8 cellular contexts compared by ENCODE assay signal in the genomic region with DNA sequence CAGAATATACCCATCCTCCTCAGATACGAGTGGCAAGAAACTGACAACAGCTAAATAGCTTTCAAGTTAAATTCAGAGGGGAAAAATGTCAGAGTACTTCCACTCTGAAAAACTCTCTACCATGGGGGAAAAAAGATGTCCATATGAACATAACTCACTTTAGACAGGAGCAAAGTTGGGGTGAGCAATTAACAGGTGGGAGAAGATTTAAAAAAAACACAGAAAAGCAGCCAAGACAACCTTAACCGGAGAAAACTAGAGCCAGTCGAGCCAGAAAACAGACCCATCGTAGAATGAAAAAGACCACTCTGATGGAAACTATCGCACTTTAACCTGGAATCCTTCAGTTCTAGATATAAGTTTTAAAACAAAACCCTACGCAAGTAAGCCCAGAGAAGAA. TPM values are rescaled to one million over a fixed set of nuclear protein-coding genes. Genes with fewer than 3 reads are reported as not detected.
DNase-seq lines count a peak whose midpoint lies in the region; ATAC-seq, FAIRE-seq and TF ChIP-seq lines count a peak whose summit lies in the region.

No MANE protein-coding gene starts in this region.

- H2BK5ac ChIP-seq in H9 (ENCODE audit: insufficient read length, low read length) = no peak overlapping the region

- H3K79me2 ChIP-seq in H9 (ENCODE audit: insufficient read depth, low read length) (peaks cover 5% of the 10 kb centered on the region; the same call in 1 of the 2 replicates), hepatocyte (peaks cover 51% of the 10 kb centered on the region)

- H2AFZ ChIP-seq in H9 (ENCODE audit: low read length) (no peak overlapping the region), hepatocyte (peak overlapping the region; percentile 53)

- H4K8ac ChIP-seq in H9 (replicated peaks; ENCODE audit: insufficient read length, low read depth, low read length) = no peak overlapping the region

- DNase-seq in H9 (no peak), activated B cell treated with CpG ODN at 0.5 μM for 24 hours (no peak), hepatocyte (ENCODE audit: low spot score) (no peak), small intestine (no peak), NCI-H1048 (lab: John Stamatoyannopoulos, UW) (no peak), NCI-H187 treated with DMSO at 0.1 percent for 48 hours (lab: John Stamatoyannopoulos, UW) (no peak), G401 (ENCODE audit: low spot score) (no peak), NCI-H146 (lab: John Stamatoyannopoulos, UW) (no peak)

- H3K9me3 Mint-ChIP-seq in H9 (no peaks in the 10 kb centered on the region), activated B cell treated with CpG ODN at 0.5 μM for 24 hours (no peaks in the 10 kb centered on the region)

- H3K4me1 Mint-ChIP-seq in H9 = peaks cover 4 to 8% of the 10 kb centered on the region in 2 experiments; a peak in 3 of 4 replicates
- H3K4me1 Mint-ChIP-seq in activated B cell treated with CpG ODN at 0.5 μM for 24 hours = peaks cover 43% of the 10 kb centered on the region

- H2BK20ac ChIP-seq in H9 (ENCODE audit: low read depth, low read length, poor library complexity, severe bottlenecking) = no peak overlapping the region

- no peak overlapping the region for H2AK5ac ChIP-seq in H9 (ENCODE audit: insufficient read length, low read length)

- H3K56ac ChIP-seq in H9 (ENCODE audit: insufficient read length, low read depth, low read length) = no peak overlapping the region

- no peaks in the 10 kb centered on the region for H3K9me2 ChIP-seq in hepatocyte (replicated peaks; ENCODE audit: insufficient read depth)

- intact Hi-C loops in activated B cell treated with CpG ODN at 0.5 μM for 24 hours (cut with micrococcal nuclease) = loop anchor here (1.0 to 10.0 kb wide), 6 partner anchors 14 to 1580 kb away; a partner anchor contains a TSS

- H3K9me3 ChIP-seq in H9 (ENCODE audit: control insufficient read depth, low read depth, low read length) = no peaks in the 10 kb centered on the region
- H3K9me3 ChIP-seq in hepatocyte (ENCODE audit: low read depth) = no peaks in the 10 kb centered on the region
- no peaks in the 10 kb centered on the region for H3K9me3 ChIP-seq in small intestine (ENCODE audit: control insufficient read depth, low read depth)

- no CpG with 5 or more reads among the region's 6 CpGs for WGBS in H9 (ENCODE audit: extremely low coverage, insufficient read length, low lambda C conversion rate)
- 10% methylated on average over 6 of the region's 6 CpGs for WGBS in hepatocyte (ENCODE audit: low lambda C conversion rate, missing lambda C conversion rate)
- 0 to 4% (median 1%) methylated on average over 6 of the region's 6 CpGs for WGBS in small intestine, 3 donors

- H3K27ac Mint-ChIP-seq in H9 = peak overlapping the region; percentile 63 to 94 (median 80)
- H3K27ac Mint-ChIP-seq in activated B cell treated with CpG ODN at 0.5 μM for 24 hours = peak overlapping the region; percentile 84

- POLR2A ChIA-PET in activated B cell treated with CpG ODN at 0.5 μM for 24 hours (lab: Charles Lee) = interaction anchor here (1.1 to 1.5 kb wide), 7 partner anchors 11 to 369 kb away, joined by 3 to 8 read pairs (median 4); a partner anchor contains a TSS

- TF ChIP-seq CTCF in H9 (conservative IDR thresholded peaks at IDR 0.05) (no peak), activated B cell treated with CpG ODN at 0.5 μM for 24 hours (IDR thresholded peaks at IDR 0.05) (no peak), hepatocyte (IDR thresholded peaks at IDR 0.05; ENCODE audit: poor library complexity) (no peak)

- H3T11ph ChIP-seq in H9 (ENCODE audit: low read length) = no peak overlapping the region

- H3K4me3 ChIP-seq in hepatocyte (peak overlapping the region; percentile 41), small intestine (ENCODE audit: low read depth in 1 of 2, low read length in 2 of 2) (peak overlapping the region; percentile 78 to 92)

- in situ Hi-C loops in G401 (cut with HindIII; ENCODE audit: low sequenced_read_pairs) = no loop called here

- no peak overlapping the region for H3K14ac ChIP-seq in H9 (ENCODE audit: insufficient read depth, low read length)

- H3K23me2 ChIP-seq in H9 (ENCODE audit: insufficient read length, low read depth, low read length, poor library complexity, severe bottlenecking) = peaks cover 2% of the 10 kb centered on the region

- H3K27me3 ChIP-seq in H9 (ENCODE audit: insufficient read depth, low read length) = no peaks in the 10 kb centered on the region
- no peaks in the 10 kb centered on the region for H3K27me3 ChIP-seq in hepatocyte
- no peaks in the 10 kb centered on the region for H3K27me3 ChIP-seq in small intestine (ENCODE audit: control insufficient read depth in 2 of 2, insufficient read depth in 2 of 2, low read length in 2 of 2)

- H2BK120ac ChIP-seq in H9 (ENCODE audit: low read depth, low read length, poor library complexity, severe bottlenecking) = no peak overlapping the region

- H3K36me3 Mint-ChIP-seq in H9 (ENCODE audit: insufficient read depth in 1 of 3, low read depth in 3 of 3) (peaks cover 23 to 41% (median 40%) of the 10 kb centered on the region in 3 experiments), activated B cell treated with CpG ODN at 0.5 μM for 24 hours (ENCODE audit: low read depth) (peaks cover 36% of the 10 kb centered on the region)

- CTCF ChIA-PET in activated B cell treated with CpG ODN at 0.5 μM for 24 hours (lab: Charles Lee) = no interaction called here

- no peaks in the 10 kb centered on the region for H3K27me3 Mint-ChIP-seq in H9 (ENCODE audit: low read depth)
- no peaks in the 10 kb centered on the region for H3K27me3 Mint-ChIP-seq in activated B cell treated with CpG ODN at 0.5 μM for 24 hours

- no peak overlapping the region for H3K18ac ChIP-seq in H9 (ENCODE audit: insufficient read length, low read depth, low read length)

- H3K4ac ChIP-seq in H9 (ENCODE audit: low read depth, low read length) = no peak overlapping the region

- no peak overlapping the region for H3K23ac ChIP-seq in H9 (ENCODE audit: insufficient read length, low read depth, low read length)

- H3K27ac ChIP-seq in H9 (ENCODE audit: insufficient read length, low read depth, low read length) = no peak overlapping the region
- H3K27ac ChIP-seq in hepatocyte = peak overlapping the region; percentile 76
- H3K27ac ChIP-seq in small intestine (ENCODE audit: low read depth in 1 of 2, low read length in 1 of 2) = peak overlapping the region; percentile 93

- no peak overlapping the region for H2BK12ac ChIP-seq in H9 (ENCODE audit: insufficient read length, low read depth, low read length)

- H3K4me3 Mint-ChIP-seq in H9 (peak overlapping the region; percentile 85 to 86), activated B cell treated with CpG ODN at 0.5 μM for 24 hours (peak overlapping the region; percentile 90)

- no peak overlapping the region for H4K91ac ChIP-seq in H9 (ENCODE audit: insufficient read length, low read depth, low read length)

- no peak for FAIRE-seq in small intestine (lab: Jason Lieb, UNC)

- no peak overlapping the region for H2BK15ac ChIP-seq in H9 (ENCODE audit: low read depth, low read length)

- H4K5ac ChIP-seq in H9 (ENCODE audit: insufficient read length, low read depth, low read length) = no peak overlapping the region

- H3K4me1 ChIP-seq in H9 (ENCODE audit: insufficient read depth, low read length) (no peaks in the 10 kb centered on the region), hepatocyte (ENCODE audit: insufficient read depth) (peaks cover 12% of the 10 kb centered on the region), small intestine (ENCODE audit: control insufficient read depth in 2 of 2, insufficient read depth in 1 of 2, low read depth in 1 of 2, low read length in 1 of 2) (peaks cover 0 to 7% of the 10 kb centered on the region in 2 donors)

- peak overlapping the region; percentile 60 for H3K9ac ChIP-seq in H9 (ENCODE audit: extremely low read depth, insufficient read length, low read length)

- H3K4me2 ChIP-seq in H9 (ENCODE audit: insufficient read depth, insufficient read length, low read length) = peak overlapping the region; percentile 83
- peak overlapping the region; percentile 76 for H3K4me2 ChIP-seq in hepatocyte

- H4K20me1 ChIP-seq in H9 (ENCODE audit: control insufficient read depth, insufficient read depth, insufficient read length) = no peaks in the 10 kb centered on the region
- no peaks in the 10 kb centered on the region for H4K20me1 ChIP-seq in hepatocyte (ENCODE audit: insufficient read depth, poor library complexity, severe bottlenecking)

- no peaks in the 10 kb centered on the region for H3K36me3 ChIP-seq in hepatocyte (replicated peaks; ENCODE audit: insufficient read depth, low read depth)
- H3K36me3 ChIP-seq in small intestine (ENCODE audit: control insufficient read depth in 2 of 2, insufficient read depth in 2 of 2, low read length in 2 of 2) = peaks cover 7 to 10% of the 10 kb centered on the region in 2 donors

- no peak for ATAC-seq in activated B cell treated with CpG ODN at 0.5 μM for 24 hours (ENCODE audit: low read depth)

- peaks cover 8% of the 10 kb centered on the region for H3K79me1 ChIP-seq in H9 (ENCODE audit: insufficient read depth, low read depth, low read length, poor library complexity, severe bottlenecking)

RNA-seq across cellular contexts. Expression of a gene that starts 0.8 kb away (rescaled TPM):
- total RNA-seq in H9 (2021) (51.0 and 51.7 TPM in 2 replicates), activated B cell treated with CpG ODN at 0.5 μM for 24 hours (48.4 and 50.3 TPM in 2 replicates), hepatocyte (12.4 and 15.1 TPM in 2 replicates)
- polyA plus RNA-seq in hepatocyte (18.6 and 20.0 TPM in 2 replicates), small intestine (10 to 100 TPM; 11.1 to 14.3 (median 12.1) TPM)
- total RNA-seq in G401 (2014; rRNA removed; shearing (Covaris generic)) = 24.0 and 31.5 TPM in 2 replicates

RNA-seq across cellular contexts. Expression of a gene that starts 33.4 kb away (rescaled TPM):
- total RNA-seq in H9 (2021) = 0.31 TPM in 1 of 2 replicates, not detected in the other
- total RNA-seq in activated B cell treated with CpG ODN at 0.5 μM for 24 hours = 2.0 and 2.8 TPM in 2 replicates
- total RNA-seq in hepatocyte = 1.9 and 4.6 TPM in 2 replicates
- polyA plus RNA-seq in hepatocyte = 3.1 and 4.3 TPM in 2 replicates
- polyA plus RNA-seq in small intestine = 1 to 10 TPM in 2 of 3 donors, not detected in 1; 5.6 to 5.7 TPM
- total RNA-seq in G401 (2014; rRNA removed; shearing (Covaris generic)) = not detected in 2 replicates

RNA-seq across cellular contexts. Expression of a gene that starts 39.4 kb away (rescaled TPM):
- total RNA-seq in H9 (2021) (126 and 132 TPM in 2 replicates), activated B cell treated with CpG ODN at 0.5 μM for 24 hours (112 and 115 TPM in 2 replicates), hepatocyte (60.5 and 70.8 TPM in 2 replicates)
- polyA plus RNA-seq in hepatocyte (116 and 136 TPM in 2 replicates), small intestine (100 to 1,000 TPM in 1 of 3 donors, 10 to 100 TPM in 2; 85.4 to 102 (median 99.1) TPM)
- 72.8 and 112 TPM in 2 replicates for total RNA-seq in G401 (2014; rRNA removed; shearing (Covaris generic))

RNA-seq across cellular contexts. Expression of a gene that starts 45.4 kb away (rescaled TPM):
- total RNA-seq in H9 (2021) (72.8 and 75.8 TPM in 2 replicates), activated B cell treated with CpG ODN at 0.5 μM for 24 hours (42.4 and 44.3 TPM in 2 replicates), hepatocyte (19.5 and 20.9 TPM in 2 replicates)
- polyA plus RNA-seq in hepatocyte (20.9 and 23.5 TPM in 2 replicates), small intestine (10 to 100 TPM; 15.1 to 16.4 (median 15.2) TPM)
- total RNA-seq in G401 (2014; rRNA removed; shearing (Covaris generic)) = 33.0 and 35.3 TPM in 2 replicates

RNA-seq across cellular contexts. Expression of a gene that starts 45.6 kb away (rescaled TPM):
- total RNA-seq in H9 (2021) = 52.3 and 55.3 TPM in 2 replicates
- 40.5 and 45.4 TPM in 2 replicates for total RNA-seq in activated B cell treated with CpG ODN at 0.5 μM for 24 hours
- 41.5 and 47.2 TPM in 2 replicates for total RNA-seq in hepatocyte
- polyA plus RNA-seq in hepatocyte = 30.2 and 34.6 TPM in 2 replicates
- 10 to 100 TPM; 13.0 to 24.0 (median 14.5) TPM for polyA plus RNA-seq in small intestine
- total RNA-seq in G401 (2014; rRNA removed; shearing (Covaris generic)) = 71.6 and 77.0 TPM in 2 replicates
